Comparison of ENCODE assay signal across 27 cellular contexts in the genomic region with DNA sequence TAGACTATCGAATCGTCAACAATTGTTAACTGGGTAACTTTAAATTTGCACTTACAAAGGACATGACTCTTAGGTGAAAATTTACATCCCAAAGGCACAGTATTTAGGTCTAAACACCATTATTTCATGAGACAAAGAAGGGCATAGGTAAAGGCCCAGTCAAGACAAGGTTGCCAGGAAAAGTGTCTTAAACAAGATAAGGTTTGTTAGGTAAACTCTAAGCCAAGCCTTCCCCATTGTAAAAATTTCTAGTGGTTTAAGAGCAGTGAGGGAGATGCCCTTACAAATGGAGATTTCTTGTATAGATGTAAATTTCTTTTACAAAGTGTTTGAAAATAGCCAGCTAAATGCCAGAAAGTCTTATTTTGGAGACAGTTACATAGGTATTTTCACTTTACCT. TPM values are rescaled to one million over a fixed set of nuclear protein-coding genes. Genes with fewer than 3 reads are reported as not detected.
DNase-seq lines count a peak whose midpoint lies in the region; ATAC-seq, FAIRE-seq and TF ChIP-seq lines count a peak whose summit lies in the region.
"Had no signal": no experiment of that assay in that cellular context is flagged by ENCODE, and none has a peak within 500 bp of the region (broad histone marks: within the 10 kb centered on the region; RNA-seq: fewer than 3 reads in every experiment).

No MANE protein-coding gene starts in this region.

- H3K23me2 ChIP-seq in H1 (ENCODE audit: low read depth, low read length): no peaks in the 10 kb centered on the region

- H3K27me3 Mint-ChIP-seq in GM23338 (ENCODE audit: insufficient read depth, low read depth, poor library complexity): peaks cover 4% of the 10 kb centered on the region

- peak overlapping the region; percentile 50 for H3K4me2 ChIP-seq in GM23338
- peak overlapping the region; percentile 49 to 53; a peak in 2 of 4 replicates for H3K4me2 ChIP-seq in H1 (ENCODE audit: insufficient read depth in 1 of 2, low read depth in 2 of 2, low read length in 2 of 2)

- FAIRE-seq in H1 (lab: Jason Lieb, UNC): peak; percentile 80
- FAIRE-seq: GM12892 had no signal

- H3F3A ChIP-seq in GM23338 (replicated peaks; ENCODE audit: low read depth): peaks cover 12% of the 10 kb centered on the region; the same call in 1 of the 2 replicates

- H3K9ac ChIP-seq in HUES64 (ENCODE audit: low read depth, low read length): peak overlapping the region; percentile 59
- no peak overlapping the region for H3K9ac ChIP-seq in H1 (replicated peaks in 1 of 4; ENCODE audit: extremely low read depth in 1 of 4, low read depth in 3 of 4, low read length in 3 of 4)
- H3K9ac ChIP-seq in iPS-18a (ENCODE audit: low read length): peak overlapping the region; percentile 7

- no peak for TF ChIP-seq RAD21 in H1 (IDR thresholded peaks at IDR 0.05 in 1 of 2, conservative IDR thresholded peaks at IDR 0.05 in 1 of 2; ENCODE audit: low read depth in 2 of 2, low read length in 2 of 2)

- no peak overlapping the region for H2BK120ac ChIP-seq in H1 (replicated peaks; ENCODE audit: low read depth, low read length)

- H3K27ac ChIP-seq in GM23338 (ENCODE audit: low read depth): peak overlapping the region; percentile 81
- peak overlapping the region; percentile 100 for H3K27ac ChIP-seq in HUES64 (ENCODE audit: low read depth, low read length)
- no peak overlapping the region; the same call in 1 of the 2 replicates for H3K27ac ChIP-seq in H1 (ENCODE audit: low read depth, low read length)
- H3K27ac ChIP-seq in iPS-18a (ENCODE audit: low read length): peak overlapping the region; percentile 26
- H3K27ac ChIP-seq: Peyer's patch, SK-N-MC had no signal

- H3K9me3 ChIP-seq in HUES64 (ENCODE audit: insufficient read depth, low read depth, low read length): peaks cover 32% of the 10 kb centered on the region
- peaks cover 25 to 29% of the 10 kb centered on the region in 2 experiments for H3K9me3 ChIP-seq in H1 (ENCODE audit: insufficient read depth in 2 of 2, low read depth in 1 of 2, low read length in 1 of 2)
- peaks cover 21% of the 10 kb centered on the region for H3K9me3 ChIP-seq in iPS-18a (ENCODE audit: control insufficient read depth, low read depth, low read length)
- H3K9me3 ChIP-seq in BE2C: no peaks in the 10 kb centered on the region
- H3K9me3 ChIP-seq: Peyer's patch had no signal

- no peak for TF ChIP-seq EP300 in H1 (IDR thresholded peaks at IDR 0.05; ENCODE audit: borderline replicate concordance in 1 of 2, low read depth in 2 of 2, low read length in 2 of 2)

- no peaks in the 10 kb centered on the region for H3K9me2 ChIP-seq in GM23338 (ENCODE audit: insufficient read depth)

- peak overlapping the region; percentile 15; the same call in 1 of the 2 replicates for H3K27ac Mint-ChIP-seq in GM23338
- no peak overlapping the region for H3K27ac Mint-ChIP-seq in activated naive CD4-positive, alpha-beta T cell treated with anti-CD3 and anti-CD28 coated beads, Interleukin-2, amount 50 U/mL, for 72 hours

- H3K36me3 ChIP-seq in GM23338 (ENCODE audit: insufficient read depth): peaks cover 22% of the 10 kb centered on the region
- H3K36me3 ChIP-seq in HUES64 (ENCODE audit: insufficient read depth, low read length): peaks cover 13% of the 10 kb centered on the region; the same call in 1 of the 2 replicates
- peaks cover 0 to 21% (median 5%) of the 10 kb centered on the region in 4 experiments; a peak in 3 of 8 replicates for H3K36me3 ChIP-seq in H1 (ENCODE audit: control insufficient read depth in 2 of 4, insufficient read depth in 4 of 4, low read length in 3 of 4)
- H3K36me3 ChIP-seq in iPS-18a (ENCODE audit: control insufficient read depth, low read depth, low read length): no peaks in the 10 kb centered on the region
- no peaks in the 10 kb centered on the region for H3K36me3 ChIP-seq in BE2C
- H3K36me3 ChIP-seq: Peyer's patch had no signal

- H4K20me1 ChIP-seq in GM23338 (replicated peaks; ENCODE audit: insufficient read depth) (no peaks in the 10 kb centered on the region), H1 (replicated peaks in 1 of 2; ENCODE audit: control insufficient read depth in 1 of 2, insufficient read depth in 2 of 2, low read length in 2 of 2) (no peaks in the 10 kb centered on the region)

- H2BK5ac ChIP-seq in H1 (ENCODE audit: low read depth, low read length): no peak overlapping the region

- H2AFZ ChIP-seq in GM23338 (no peak overlapping the region), H1 (ENCODE audit: low read length) (no peak overlapping the region)

- no peak overlapping the region for H4K91ac ChIP-seq in H1 (replicated peaks; ENCODE audit: insufficient read length, low read length)

- H2BK12ac ChIP-seq in H1 (ENCODE audit: low read depth, low read length): no peak overlapping the region

- H3K27me3 ChIP-seq in GM23338 (ENCODE audit: insufficient read depth) (no peaks in the 10 kb centered on the region), HUES64 (ENCODE audit: insufficient read depth, low read length) (no peaks in the 10 kb centered on the region), H1 (replicated peaks in 1 of 4; ENCODE audit: control insufficient read depth in 3 of 4, extremely low read depth in 1 of 4, insufficient read depth in 3 of 4, low read length in 3 of 4) (no peaks in the 10 kb centered on the region), iPS-18a (ENCODE audit: control insufficient read depth, insufficient read depth, low read length) (no peaks in the 10 kb centered on the region), BE2C (no peaks in the 10 kb centered on the region)
- H3K27me3 ChIP-seq: Peyer's patch had no signal

- no peak overlapping the region for H2BK15ac ChIP-seq in H1 (ENCODE audit: low read length)

- no peak overlapping the region for H4K8ac ChIP-seq in H1 (ENCODE audit: extremely low read depth, insufficient read depth, low read length)

- WGBS in HUES64: 17% methylated on average over 2 of the region's 2 CpGs
- 15% methylated on average over 2 of the region's 2 CpGs; no CpG with 5 or more reads in 1 of the 2 experiments for WGBS in H1 (ENCODE audit: extremely low coverage in 1 of 2, insufficient coverage in 1 of 2, insufficient read length in 1 of 2, insufficient replicate concordance in 2 of 2, low coverage in 1 of 2, low lambda C conversion rate in 2 of 2, missing lambda C conversion rate in 1 of 2), 2 experiments

- no peak overlapping the region for H3K4me3 Mint-ChIP-seq in GM23338

- no peak overlapping the region for H3K23ac ChIP-seq in H1 (ENCODE audit: insufficient read length)

- no peak overlapping the region for H4K5ac ChIP-seq in H1 (ENCODE audit: insufficient read length, low read depth, low read length)

- H3K79me2 ChIP-seq in GM23338 (replicated peaks; ENCODE audit: insufficient read depth) (no peaks in the 10 kb centered on the region), H1 (ENCODE audit: control insufficient read depth in 1 of 2, insufficient read depth in 2 of 2, low read length in 2 of 2) (no peaks in the 10 kb centered on the region)

- POLR2A ChIA-PET in H1 (lab: Charles Lee; ENCODE audit: partially characterized antibody): no interaction called here

- no peaks in the 10 kb centered on the region for H3K79me1 ChIP-seq in H1 (ENCODE audit: low read depth, low read length)

- TF ChIP-seq POLR2A in H1 (IDR thresholded peaks at IDR 0.05; ENCODE audit: control extremely low read depth in 1 of 2, low read depth in 2 of 2, low read length in 2 of 2): no peak

- H3K56ac ChIP-seq in H1 (replicated peaks; ENCODE audit: insufficient read length, low read depth, low read length): no peak overlapping the region

- no peak overlapping the region for H3K14ac ChIP-seq in H1 (ENCODE audit: insufficient read length)

- peaks cover 48% of the 10 kb centered on the region for H3K9me3 Mint-ChIP-seq in GM23338
- no peaks in the 10 kb centered on the region for H3K9me3 Mint-ChIP-seq in activated naive CD4-positive, alpha-beta T cell treated with anti-CD3 and anti-CD28 coated beads, Interleukin-2, amount 50 U/mL, for 72 hours

- H3K18ac ChIP-seq in H1 (ENCODE audit: extremely low read depth, low read length): no peak overlapping the region

- no peak overlapping the region for H3K4ac ChIP-seq in H1 (replicated peaks; ENCODE audit: insufficient read length, low read depth, low read length)

- peaks cover 28% of the 10 kb centered on the region for H3K4me1 Mint-ChIP-seq in GM23338

- ATAC-seq in GM23338 (peak; percentile 95), HG03520 (IDR thresholded peaks at IDR 0.05; ENCODE audit: unreplicated experiment) (no peak)
- no peak for ATAC-seq in activated naive CD4-positive, alpha-beta T cell treated with anti-CD3 and anti-CD28 coated beads, Interleukin-2, amount 50 U/mL, for 72 hours

- TF ChIP-seq CTCF in GM23338 (conservative IDR thresholded peaks at IDR 0.05; ENCODE audit: low read depth in 2 of 2) (no peak), H1 (IDR thresholded peaks at IDR 0.05; ENCODE audit: control extremely low read depth in 1 of 3, insufficient read depth in 1 of 3, low read depth in 1 of 3, low read length in 3 of 3) (no peak), BE2C (IDR thresholded peaks at IDR 0.05; ENCODE audit: low read depth, low read length) (no peak)

- CTCF ChIA-PET in H1 (lab: Charles Lee; ENCODE audit: partially characterized antibody): interaction anchor here (0.7 kb wide), 2 partner anchors 106 to 404 kb away, joined by 3 read pairs; no protein-coding TSS in a partner anchor

- DNase-seq in GM23338 (ENCODE audit: low spot score) (peak; percentile 82), H1 (ENCODE audit: low read depth in 1 of 2, low spot score in 2 of 2) (no peak), BE2C (no peak), NOMO-1 (lab: John Stamatoyannopoulos, UW; ENCODE audit: unreplicated experiment in 2 of 2) (no peak)
- no peak for DNase-seq in activated naive CD4-positive, alpha-beta T cell treated with anti-CD3 and anti-CD28 coated beads, Interleukin-2, amount 50 U/mL, for 72 hours (ENCODE audit: low spot score in 2 of 2)
- DNase-seq: 8988T, ACHN, Calu3, DMS79 treated with DMSO at 0.1 percent for 48 hours, HCEC 1CT, IMR-90, KG1, NCI-H1092, NCI-H1417 treated with DMSO at 0.1 percent for 48 hours, NCI-H1694 treated with DMSO at 0.1 percent for 48 hours, NCI-H2081, NCI-H2227 treated with DMSO at 0.1 percent for 48 hours, NCI-H510A, NCI-H69, OCI-M1, Peyer's patch, SHP77 treated with DMSO at 0.1 percent for 48 hours had no signal

- peak overlapping the region; percentile 10 for H3K4me3 ChIP-seq in GM23338
- peak overlapping the region; percentile 30 for H3K4me3 ChIP-seq in HUES64 (ENCODE audit: low read length)
- H3K4me3 ChIP-seq in H1 (ENCODE audit: extremely low read depth in 1 of 4, insufficient read depth in 2 of 4, low read depth in 3 of 4, low read length in 4 of 4): peak overlapping the region in 1 of 4 experiments; percentile 32; a peak in 2 of 8 replicates
- H3K4me3 ChIP-seq in iPS-18a (ENCODE audit: low read length): peak overlapping the region; percentile 30
- H3K4me3 ChIP-seq in BE2C (ENCODE audit: low read depth, low read length): no peak overlapping the region
- H3K4me3 ChIP-seq: Peyer's patch, SK-N-MC had no signal

- peaks cover 38% of the 10 kb centered on the region for H3K4me1 ChIP-seq in GM23338 (ENCODE audit: insufficient read depth)
- H3K4me1 ChIP-seq in HUES64 (ENCODE audit: insufficient read depth, low read length): peaks cover 32% of the 10 kb centered on the region
- peaks cover 3 to 12% (median 7%) of the 10 kb centered on the region in 4 experiments; a peak in 5 of 7 replicates for H3K4me1 ChIP-seq in H1 (replicated peaks in 1 of 4; ENCODE audit: control insufficient read depth in 3 of 4, insufficient read depth in 4 of 4, low read length in 3 of 4)
- peaks cover 28% of the 10 kb centered on the region for H3K4me1 ChIP-seq in iPS-18a (ENCODE audit: control insufficient read depth, low read depth, low read length)
- no peaks in the 10 kb centered on the region for H3K4me1 ChIP-seq in BE2C
- H3K4me1 ChIP-seq: Peyer's patch had no signal

- no peak overlapping the region for H2AK5ac ChIP-seq in H1 (ENCODE audit: low read depth, low read length)

- H3K36me3 Mint-ChIP-seq in GM23338 (ENCODE audit: low read depth): peaks cover 39% of the 10 kb centered on the region
- H3K36me3 Mint-ChIP-seq in activated naive CD4-positive, alpha-beta T cell treated with anti-CD3 and anti-CD28 coated beads, Interleukin-2, amount 50 U/mL, for 72 hours: peaks cover 0 to 8% of the 10 kb centered on the region in 2 donors

- H2BK20ac ChIP-seq in H1 (ENCODE audit: low read length): no peak overlapping the region

RNA-seq across cellular contexts. Expression of a gene that starts 36.9 kb away (rescaled TPM):
- 114 and 132 TPM in 2 replicates for total RNA-seq in GM23338 (2014; rRNA removed; shearing (Covaris generic))
- polyA plus RNA-seq in GM23338 (2016; fragmentation: Nextera tagmentation; extraction: Ambion mirVana) (48.7 and 56.3 TPM in 2 replicates), H1 (2011; rRNA removed) (25.4 and 48.9 TPM in 2 replicates)
- 76.1 TPM for polyA plus RNA-seq in HUES64 (2013, experiment 1 of 2)
- 79.8 TPM for polyA plus RNA-seq in HUES64 (2013, experiment 2 of 2)
- 94.2 and 95.9 TPM in 2 replicates for total RNA-seq in H1 (2021; fragmentation: NEBNext Ultra II Directional; extraction: Animal tissue kit (Norgen Biotek cat#: 25700))
- 49.1 TPM for polyA plus RNA-seq in H1 (2011; cell fraction: cytosol; rRNA removed)
- polyA plus RNA-seq in H1 (2011; cell fraction: nucleus; rRNA removed): 20.3 TPM
- polyA plus RNA-seq in H1 (2012, experiment 1 of 2): 43.6 to 76.2 TPM (median 52.6 TPM) in 4 replicates
- polyA plus RNA-seq in H1 (2012, experiment 2 of 2): 4.1 TPM
- polyA plus RNA-seq in H1 (2013, experiment 1 of 2): 60.8 TPM
- 60.3 TPM for polyA plus RNA-seq in H1 (2013, experiment 2 of 2)
- polyA minus RNA-seq in H1 (2011; rRNA and poly(A)+ RNA removed): 69.1 and 75.1 TPM in 2 replicates
- polyA minus RNA-seq in H1 (2011; cell fraction: cytosol; rRNA and poly(A)+ RNA removed): 44.2 TPM
- 97.4 TPM for polyA minus RNA-seq in H1 (2011; cell fraction: nucleus; rRNA and poly(A)+ RNA removed)
- polyA plus RNA-seq in BE2C (2012; ENCODE audit: insufficient read depth, insufficient read length, low read depth): 20.5 TPM
- total RNA-seq in activated naive CD4-positive, alpha-beta T cell treated with anti-CD3 and anti-CD28 coated beads, Interleukin-2, amount 50 U/mL, for 72 hours: under 1 TPM; 0.36 to 0.86 TPM

Comparison
In these comparisons a context has a peak if more than half of its experiments do, and no peak if none do; other contexts are left out.
1. H3K9ac ChIP-seq: peak in HUES64 (single experiment) and iPS-18a (single experiment); none in H1 (0 of 4).
2. RNA of a gene that starts 36.9 kb away (total RNA-seq): 114 to 132 TPM in GM23338 and 94.2 to 95.9 TPM in H1; 0.36 to 0.86 TPM in activated naive CD4-positive, alpha-beta T cell treated with anti-CD3 and anti-CD28 coated beads, Interleukin-2, amount 50 U/mL, for 72 hours; every median in the first group is over 10 times any median in the second.